ENCODE assay signal across 14 cellular contexts in the genomic region with DNA sequence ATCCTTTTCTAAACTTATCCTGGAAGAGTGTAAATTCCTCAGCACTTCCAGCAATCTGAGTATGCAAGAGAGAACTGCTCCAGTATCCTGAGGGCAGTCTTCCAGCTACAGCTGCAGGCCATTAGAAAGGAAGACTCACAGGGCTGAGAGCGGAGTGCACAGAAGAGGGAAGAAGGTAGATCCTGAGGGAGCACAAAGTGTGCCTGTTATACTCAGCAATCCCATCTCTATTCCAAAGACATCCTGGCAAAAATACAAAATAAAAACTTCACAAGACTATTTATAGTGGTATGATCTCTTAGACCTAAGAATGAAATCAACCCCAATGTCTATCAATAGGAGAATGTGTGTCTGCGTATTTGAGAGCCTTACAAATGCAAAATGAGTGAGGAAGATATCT.
"Had no signal": no experiment of that assay in that cellular context is flagged by ENCODE, and none has a peak within 500 bp of the region (broad histone marks: within the 10 kb centered on the region; RNA-seq: fewer than 3 reads in every experiment).

No MANE protein-coding gene starts in this region.

- H3K27ac ChIP-seq: coronary artery, tibial nerve, VCaP had no signal

- DNase-seq: activated CD4-positive, alpha-beta T cell treated with anti-CD3 and anti-CD28 coated beads for 36 hours; activated CD8-positive, alpha-beta T cell treated with anti-CD3 and anti-CD28 coated beads, Interleukin-2, amount 10 ng/mL, durations not matched to agents 7 days and 5 days; activated naive CD4-positive, alpha-beta T cell treated with anti-CD3 and anti-CD28 coated beads for 36 hours; central memory CD4-positive, alpha-beta T cell; effector CD8-positive, alpha-beta T cell; left cardiac atrium; mammary epithelial cell; nephron progenitor cell; small intestine; T-helper 1 cell had no signal

- ATAC-seq: activated CD4-positive, alpha-beta T cell treated with anti-CD3 and anti-CD28 coated beads for 36 hours; activated CD8-positive, alpha-beta T cell treated with anti-CD3 and anti-CD28 coated beads, Interleukin-2, amount 10 ng/mL, durations not matched to agents 7 days and 5 days; stimulated activated effector memory CD8-positive, alpha-beta T cell treated with anti-CD3 and anti-CD28 coated beads, Interleukin-12 subunit alpha, Interleukin-12 subunit beta, amount 100 ng/mL, for 72 hours had no signal

- H3K36me3 ChIP-seq: tibial nerve had no signal

- H3K4me3 ChIP-seq: coronary artery, tibial nerve had no signal

- H3K27me3 ChIP-seq: tibial nerve had no signal

- H3K9me3 ChIP-seq: tibial nerve had no signal
